In genomic region chr3:15800327-15800726, GRCh38 we compare ENCODE assay signal across 1 cellular context.
A peak's percentile ranks its signal among the peaks of the same experiment; 100 is the strongest.
TF ChIP-seq lines count a peak whose summit lies in the region.

No MANE protein-coding gene starts in this region.

TF ChIP-seq in HEK293, 187 proteins besides CTCF, POLR2A, EP300 and RAD21 (continued from another document):
- TF ChIP-seq PATZ1 (tag by site-specific recombination; IDR thresholded peaks at IDR 0.05) (no peak), ZBTB11 (tag by site-specific recombination; conservative IDR thresholded peaks at IDR 0.05; ENCODE audit: low read depth) (no peak), ZBTB17 (tag by site-specific recombination; IDR thresholded peaks at IDR 0.05) (peak; percentile 15; the same call in 1 of the 2 replicates), ZNF140 (tag by site-specific recombination; IDR thresholded peaks at IDR 0.05) (no peak), PRDM4 (tag by site-specific recombination; IDR thresholded peaks at IDR 0.05) (no peak), ZNF23 (tag by site-specific recombination; IDR thresholded peaks at IDR 0.05; ENCODE audit: borderline replicate concordance) (no peak), ZNF274 (IDR thresholded peaks at IDR 0.05; ENCODE audit: low read length) (no peak), ZNF274 (tag by site-specific recombination; IDR thresholded peaks at IDR 0.05; ENCODE audit: borderline replicate concordance) (no peak), PRDM6 (tag by site-specific recombination; IDR thresholded peaks at IDR 0.05) (peak; percentile 6; the same call in 1 of the 2 replicates), ZNF843 (tag by site-specific recombination; IDR thresholded peaks at IDR 0.05) (no peak), ZNF248 (tag by site-specific recombination; IDR thresholded peaks at IDR 0.05) (no peak), ZNF660 (tag by site-specific recombination; IDR thresholded peaks at IDR 0.05) (0 out of 2 replicates have a peak, but pooled peaks have one; percentile 17), ZNF513 (tag by site-specific recombination; IDR thresholded peaks at IDR 0.05) (0 out of 2 replicates have a peak, but pooled peaks have one; percentile 10), ZNF146 (tag by site-specific recombination; IDR thresholded peaks at IDR 0.05) (no peak), TRIM28 (IDR thresholded peaks at IDR 0.05; ENCODE audit: borderline replicate concordance, low read length) (no peak), ZNF398 (tag by site-specific recombination; IDR thresholded peaks at IDR 0.05) (no peak), YY1 (tag by site-specific recombination; IDR thresholded peaks at IDR 0.05) (no peak), ZNF350 (tag by site-specific recombination; IDR thresholded peaks at IDR 0.05) (no peak), ZNF501 (tag by site-specific recombination; IDR thresholded peaks at IDR 0.05) (no peak), SALL2 (tag by site-specific recombination; IDR thresholded peaks at IDR 0.05; ENCODE audit: borderline replicate concordance) (no peak), WT1 (tag by site-specific recombination; IDR thresholded peaks at IDR 0.05) (no peak), ZNF404 (tag by site-specific recombination; IDR thresholded peaks at IDR 0.05) (no peak), GLIS1 (tag by site-specific recombination; IDR thresholded peaks at IDR 0.05) (no peak)
- TF ChIP-seq, protein P1, sequence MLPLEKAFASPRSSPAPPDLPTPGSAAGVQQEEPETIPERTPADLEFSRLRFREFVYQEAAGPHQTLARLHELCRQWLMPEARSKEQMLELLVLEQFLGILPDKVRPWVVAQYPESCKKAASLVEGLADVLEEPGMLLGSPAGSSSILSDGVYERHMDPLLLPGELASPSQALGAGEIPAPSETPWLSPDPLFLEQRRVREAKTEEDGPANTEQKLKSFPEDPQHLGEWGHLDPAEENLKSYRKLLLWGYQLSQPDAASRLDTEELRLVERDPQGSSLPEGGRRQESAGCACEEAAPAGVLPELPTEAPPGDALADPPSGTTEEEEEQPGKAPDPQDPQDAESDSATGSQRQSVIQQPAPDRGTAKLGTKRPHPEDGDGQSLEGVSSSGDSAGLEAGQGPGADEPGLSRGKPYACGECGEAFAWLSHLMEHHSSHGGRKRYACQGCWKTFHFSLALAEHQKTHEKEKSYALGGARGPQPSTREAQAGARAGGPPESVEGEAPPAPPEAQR (tag by site-specific recombination; IDR thresholded peaks at IDR 0.05) = no peak
- TF ChIP-seq, protein P2, sequence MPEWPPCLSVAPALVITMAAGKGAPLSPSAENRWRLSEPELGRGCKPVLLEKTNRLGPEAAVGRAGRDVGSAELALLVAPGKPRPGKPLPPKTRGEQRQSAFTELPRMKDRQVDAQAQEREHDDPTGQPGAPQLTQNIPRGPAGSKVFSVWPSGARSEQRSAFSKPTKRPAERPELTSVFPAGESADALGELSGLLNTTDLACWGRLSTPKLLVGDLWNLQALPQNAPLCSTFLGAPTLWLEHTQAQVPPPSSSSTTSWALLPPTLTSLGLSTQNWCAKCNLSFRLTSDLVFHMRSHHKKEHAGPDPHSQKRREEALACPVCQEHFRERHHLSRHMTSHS (tag by site-specific recombination; IDR thresholded peaks at IDR 0.05) = no peak
